In the genomic region with DNA sequence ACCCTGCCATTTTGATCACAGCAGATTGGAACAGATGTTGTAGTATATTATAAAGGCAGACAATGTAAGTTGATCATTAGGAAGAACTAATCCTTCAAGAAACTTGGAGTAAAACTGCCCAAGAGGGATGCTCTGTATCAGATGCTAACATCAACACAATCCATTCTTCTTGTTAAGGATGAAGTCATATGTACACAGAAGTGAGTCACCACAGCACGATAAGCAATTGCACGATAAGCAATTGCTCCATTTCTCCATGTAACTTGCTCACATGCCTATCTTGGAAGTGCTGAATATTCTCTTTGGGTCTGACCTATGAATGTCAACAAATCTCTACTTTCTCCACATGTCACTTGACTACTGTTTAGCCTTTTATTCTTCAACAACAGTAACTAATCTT, we compare ENCODE assay signal across 1 cellular context.
A peak's percentile ranks its signal among the peaks of the same experiment; 100 is the strongest.
TF ChIP-seq lines count a peak whose summit lies in the region.

No MANE protein-coding gene starts in this region.

TF ChIP-seq in K562, 482 proteins besides CTCF, POLR2A, EP300 and RAD21 (continued from another document):
- TF ChIP-seq CBX8 (IDR thresholded peaks at IDR 0.05; ENCODE audit: borderline replicate concordance, extremely low read depth, low read depth, low read length, poor library complexity, severe bottlenecking) = no peak
- TF ChIP-seq, protein P1, sequence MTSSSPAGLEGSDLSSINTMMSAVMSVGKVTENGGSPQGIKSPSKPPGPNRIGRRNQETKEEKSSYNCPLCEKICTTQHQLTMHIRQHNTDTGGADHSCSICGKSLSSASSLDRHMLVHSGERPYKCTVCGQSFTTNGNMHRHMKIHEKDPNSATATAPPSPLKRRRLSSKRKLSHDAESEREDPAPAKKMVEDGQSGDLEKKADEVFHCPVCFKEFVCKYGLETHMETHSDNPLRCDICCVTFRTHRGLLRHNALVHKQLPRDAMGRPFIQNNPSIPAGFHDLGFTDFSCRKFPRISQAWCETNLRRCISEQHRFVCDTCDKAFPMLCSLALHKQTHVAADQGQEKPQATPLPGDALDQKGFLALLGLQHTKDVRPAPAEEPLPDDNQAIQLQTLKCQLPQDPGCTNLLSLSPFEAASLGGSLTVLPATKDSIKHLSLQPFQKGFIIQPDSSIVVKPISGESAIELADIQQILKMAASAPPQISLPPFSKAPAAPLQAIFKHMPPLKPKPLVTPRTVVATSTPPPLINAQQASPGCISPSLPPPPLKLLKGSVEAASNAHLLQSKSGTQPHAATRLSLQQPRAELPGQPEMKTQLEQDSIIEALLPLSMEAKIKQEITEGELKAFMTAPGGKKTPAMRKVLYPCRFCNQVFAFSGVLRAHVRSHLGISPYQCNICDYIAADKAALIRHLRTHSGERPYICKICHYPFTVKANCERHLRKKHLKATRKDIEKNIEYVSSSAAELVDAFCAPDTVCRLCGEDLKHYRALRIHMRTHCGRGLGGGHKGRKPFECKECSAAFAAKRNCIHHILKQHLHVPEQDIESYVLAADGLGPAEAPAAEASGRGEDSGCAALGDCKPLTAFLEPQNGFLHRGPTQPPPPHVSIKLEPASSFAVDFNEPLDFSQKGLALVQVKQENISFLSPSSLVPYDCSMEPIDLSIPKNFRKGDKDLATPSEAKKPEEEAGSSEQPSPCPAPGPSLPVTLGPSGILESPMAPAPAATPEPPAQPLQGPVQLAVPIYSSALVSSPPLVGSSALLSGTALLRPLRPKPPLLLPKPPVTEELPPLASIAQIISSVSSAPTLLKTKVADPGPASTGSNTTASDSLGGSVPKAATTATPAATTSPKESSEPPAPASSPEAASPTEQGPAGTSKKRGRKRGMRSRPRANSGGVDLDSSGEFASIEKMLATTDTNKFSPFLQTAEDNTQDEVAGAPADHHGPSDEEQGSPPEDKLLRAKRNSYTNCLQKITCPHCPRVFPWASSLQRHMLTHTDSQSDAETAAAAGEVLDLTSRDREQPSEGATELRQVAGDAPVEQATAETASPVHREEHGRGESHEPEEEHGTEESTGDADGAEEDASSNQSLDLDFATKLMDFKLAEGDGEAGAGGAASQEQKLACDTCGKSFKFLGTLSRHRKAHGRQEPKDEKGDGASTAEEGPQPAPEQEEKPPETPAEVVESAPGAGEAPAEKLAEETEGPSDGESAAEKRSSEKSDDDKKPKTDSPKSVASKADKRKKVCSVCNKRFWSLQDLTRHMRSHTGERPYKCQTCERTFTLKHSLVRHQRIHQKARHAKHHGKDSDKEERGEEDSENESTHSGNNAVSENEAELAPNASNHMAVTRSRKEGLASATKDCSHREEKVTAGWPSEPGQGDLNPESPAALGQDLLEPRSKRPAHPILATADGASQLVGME (CRISPR knock-in tag; IDR thresholded peaks at IDR 0.05) = peak; percentile 70; the same call in 1 of the 2 replicates
- peak; percentile 66 for TF ChIP-seq TAF9B (IDR thresholded peaks at IDR 0.05; ENCODE audit: partially characterized antibody)
- TF ChIP-seq, protein P2, sequence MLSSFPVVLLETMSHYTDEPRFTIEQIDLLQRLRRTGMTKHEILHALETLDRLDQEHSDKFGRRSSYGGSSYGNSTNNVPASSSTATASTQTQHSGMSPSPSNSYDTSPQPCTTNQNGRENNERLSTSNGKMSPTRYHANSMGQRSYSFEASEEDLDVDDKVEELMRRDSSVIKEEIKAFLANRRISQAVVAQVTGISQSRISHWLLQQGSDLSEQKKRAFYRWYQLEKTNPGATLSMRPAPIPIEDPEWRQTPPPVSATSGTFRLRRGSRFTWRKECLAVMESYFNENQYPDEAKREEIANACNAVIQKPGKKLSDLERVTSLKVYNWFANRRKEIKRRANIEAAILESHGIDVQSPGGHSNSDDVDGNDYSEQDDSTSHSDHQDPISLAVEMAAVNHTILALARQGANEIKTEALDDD (IDR thresholded peaks at IDR 0.05) = peak; percentile 61; the same call in 1 of the 2 replicates
- TF ChIP-seq, protein P3, sequence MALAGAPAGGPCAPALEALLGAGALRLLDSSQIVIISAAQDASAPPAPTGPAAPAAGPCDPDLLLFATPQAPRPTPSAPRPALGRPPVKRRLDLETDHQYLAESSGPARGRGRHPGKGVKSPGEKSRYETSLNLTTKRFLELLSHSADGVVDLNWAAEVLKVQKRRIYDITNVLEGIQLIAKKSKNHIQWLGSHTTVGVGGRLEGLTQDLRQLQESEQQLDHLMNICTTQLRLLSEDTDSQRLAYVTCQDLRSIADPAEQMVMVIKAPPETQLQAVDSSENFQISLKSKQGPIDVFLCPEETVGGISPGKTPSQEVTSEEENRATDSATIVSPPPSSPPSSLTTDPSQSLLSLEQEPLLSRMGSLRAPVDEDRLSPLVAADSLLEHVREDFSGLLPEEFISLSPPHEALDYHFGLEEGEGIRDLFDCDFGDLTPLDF (CRISPR knock-in tag; IDR thresholded peaks at IDR 0.05) = no peak
- TF ChIP-seq SMAD1 (IDR thresholded peaks at IDR 0.05; ENCODE audit: low read depth, low read length, partially characterized antibody) = peak; percentile 44
